ENCODE assay signal across 24 cellular contexts in genomic region chr3:23461069-23461468, GRCh38.
"Had no signal": no experiment of that assay in that cellular context is flagged by ENCODE, and none has a peak within 500 bp of the region (broad histone marks: within the 10 kb centered on the region; RNA-seq: fewer than 3 reads in every experiment).

No MANE protein-coding gene starts in this region.

- H3K9me3 ChIP-seq: gastroesophageal sphincter, upper lobe of left lung had no signal

- H3K4me3 ChIP-seq: gastroesophageal sphincter, left ventricle myocardium inferior, neural progenitor cell, smooth muscle cell, upper lobe of left lung had no signal

- H2AFZ ChIP-seq: neural progenitor cell had no signal

- H3K27me3 ChIP-seq: gastroesophageal sphincter, neural progenitor cell, upper lobe of left lung had no signal

- H3K27ac ChIP-seq: epithelial cell of prostate, gastroesophageal sphincter, neural progenitor cell, upper lobe of left lung had no signal

- H3K4me2 ChIP-seq: neural progenitor cell, smooth muscle cell had no signal

- H3K36me3 ChIP-seq: gastroesophageal sphincter, left ventricle myocardium inferior, neural progenitor cell, upper lobe of left lung had no signal

- DNase-seq: activated CD4-positive, alpha-beta memory T cell treated with anti-CD3 and anti-CD28 coated beads for 36 hours; activated CD4-positive, alpha-beta T cell treated with anti-CD3 and anti-CD28 coated beads for 48 hours; activated CD4-positive, CD25-positive, alpha-beta regulatory T cell; activated effector memory CD4-positive, alpha-beta T cell treated with Interleukin-2 at 50 U/mL for 16 hours; activated naive CD4-positive, alpha-beta T cell treated with anti-CD3 and anti-CD28 coated beads for 36 hours; activated naive CD8-positive, alpha-beta T cell treated with anti-CD3 and anti-CD28 coated beads, Interleukin-2, amount 10 ng/mL, durations not matched to agents 7 days and 5 days; activated T-cell treated with anti-CD3 and anti-CD28 coated beads, Interleukin-2, amount 50 U/mL, for 72 hours; amniotic stem cell; cerebellar nuclear complex; cortex of kidney; head of caudate nucleus; hypothalamus; left ventricle myocardium inferior; naive thymus-derived CD8-positive, alpha-beta T cell; posterior cingulate gyrus; stimulated activated CD4-positive, alpha-beta T cell treated with anti-CD3 and anti-CD28 coated beads, Interleukin-2, amount 100 ng/mL, for 48 hours; stimulated activated CD8-positive, alpha-beta memory T cell treated with anti-CD3 and anti-CD28 coated beads, Interleukin-4, amount 100 ng/mL, for 48 hours; stimulated activated naive B cell treated with anti-CD40 and anti-IgM and Interleukin-4, amounts not matched to agents 10 μg/mL and 1 μg/mL and 100 μg/mL, for 72 hours; upper lobe of left lung had no signal

- ATAC-seq: activated T-cell treated with anti-CD3 and anti-CD28 coated beads, Interleukin-2, amount 50 U/mL, for 72 hours; gastroesophageal sphincter; naive thymus-derived CD8-positive, alpha-beta T cell; sciatic nerve; stimulated activated naive B cell treated with anti-CD40 and anti-IgM and Interleukin-4, amounts not matched to agents 10 μg/mL and 1 μg/mL and 100 μg/mL, for 72 hours had no signal

- H3K9ac ChIP-seq: neural progenitor cell had no signal
